14 cellular contexts compared by ENCODE assay signal in the genomic region with DNA sequence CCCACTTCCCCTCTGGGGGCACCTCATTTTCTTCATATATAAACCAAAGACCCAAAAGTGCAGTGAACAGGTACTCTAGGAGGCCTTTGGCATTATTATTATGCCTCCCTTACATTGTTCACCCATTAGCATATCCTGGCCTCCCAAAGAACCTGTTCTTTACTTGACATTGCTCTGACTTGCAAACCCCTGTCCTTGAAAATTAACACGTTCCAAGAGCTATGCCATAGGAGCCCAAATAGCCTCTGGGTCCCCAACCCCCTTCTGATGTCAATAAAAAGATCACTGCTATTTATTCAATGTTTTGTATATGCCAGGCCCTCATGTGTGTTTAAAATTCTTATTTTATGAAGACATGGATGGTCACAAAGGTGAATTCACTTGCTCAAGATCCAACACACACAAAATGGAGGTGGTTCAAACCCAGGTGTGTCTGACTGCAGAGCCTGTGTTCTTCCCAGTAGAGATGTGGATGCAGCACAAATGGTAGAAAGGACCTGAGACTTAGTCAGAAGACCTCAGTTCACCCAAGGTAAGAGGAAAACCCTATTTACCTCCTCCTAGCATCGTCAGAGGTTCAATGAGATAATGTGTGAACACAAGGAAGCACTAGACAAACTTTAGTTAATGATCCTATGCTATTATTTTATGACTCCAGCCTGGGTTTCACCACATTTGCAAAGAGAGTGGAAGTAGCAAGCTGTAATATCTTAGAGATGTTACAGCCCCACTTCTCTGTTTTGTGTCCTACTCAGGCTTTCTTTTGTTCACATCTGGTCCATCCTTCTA. TPM values are rescaled to one million over a fixed set of nuclear protein-coding genes. Genes with fewer than 3 reads are reported as not detected.
A peak's percentile ranks its signal among the peaks of the same experiment; 100 is the strongest.
DNase-seq lines count a peak whose midpoint lies in the region; ATAC-seq and TF ChIP-seq lines count a peak whose summit lies in the region.
"Had no signal": no experiment of that assay in that cellular context is flagged by ENCODE, and none has a peak within 500 bp of the region (broad histone marks: within the 10 kb centered on the region; RNA-seq: fewer than 3 reads in every experiment).

No MANE protein-coding gene starts in this region.

- no peak for ATAC-seq in activated CD8-positive, alpha-beta memory T cell treated with anti-CD3 and anti-CD28 coated beads, Interleukin-2, amount 10 ng/mL, durations not matched to agents 7 days and 5 days
- no peak for ATAC-seq in stimulated activated naive B cell treated with anti-CD40 and anti-IgM and Interleukin-4, amounts not matched to agents 10 μg/mL and 1 μg/mL and 100 μg/mL, for 72 hours (replicated peaks)
- ATAC-seq in HG03469 (IDR thresholded peaks at IDR 0.05; ENCODE audit: unreplicated experiment) = no peak

- POLR2A ChIA-PET in OCI-LY7 (lab: Charles Lee) = interaction anchor here (0.6 to 5.2 kb wide), 14 partner anchors 9 to 1128 kb away, joined by 3 to 52 read pairs (median 22); a partner anchor contains a TSS

- peak overlapping the region; percentile 52; the same call in 1 of the 2 replicates for H2AFZ ChIP-seq in OCI-LY7 (ENCODE audit: low read length)

- no TSS peak for BruUV-seq in OCI-LY7 (replicated peaks; lab: Mats Ljungman, UMichigan)

- WGBS in esophagus squamous epithelium, 2 donors = 83 to 95% methylated on average over 2 of the region's 2 CpGs

- peaks cover 72% of the 10 kb centered on the region for H3K36me3 ChIP-seq in OCI-LY7 (ENCODE audit: insufficient read depth, low read length)
- H3K36me3 ChIP-seq in esophagus squamous epithelium = peaks cover 0 to 67% (median 0%) of the 10 kb centered on the region in 3 donors

- peaks cover 81% of the 10 kb centered on the region for H3K79me2 ChIP-seq in OCI-LY7 (ENCODE audit: insufficient read depth, low read depth, low read length)

- peak overlapping the region; percentile 64 for H3K27ac Mint-ChIP-seq in activated CD8-positive, alpha-beta memory T cell treated with anti-CD3 and anti-CD28 coated beads, Interleukin-2, amount 10 ng/mL, durations not matched to agents 7 days and 5 days
- peak overlapping the region; percentile 93 for H3K27ac Mint-ChIP-seq in stimulated activated naive B cell treated with anti-CD40 and anti-IgM and Interleukin-4, amounts not matched to agents 10 μg/mL and 1 μg/mL and 100 μg/mL, for 72 hours

- no peak for DNase-seq in activated CD8-positive, alpha-beta memory T cell treated with anti-CD3 and anti-CD28 coated beads, Interleukin-2, amount 10 ng/mL, durations not matched to agents 7 days and 5 days
- DNase-seq in activated CD8-positive, alpha-beta memory T cell treated with anti-CD3 and anti-CD28 coated beads, Interleukin-2, amount 50 U/mL, for 48 hours = no peak
- DNase-seq in OCI-LY7 (ENCODE audit: low spot score) = no peak
- no peak for DNase-seq in esophagus squamous epithelium (lab: John Stamatoyannopoulos, UW)
- no peak for DNase-seq in stimulated activated naive B cell treated with anti-CD40 and anti-IgM and Interleukin-4, amounts not matched to agents 10 μg/mL and 1 μg/mL and 100 μg/mL, for 72 hours
- no peak for DNase-seq in germinal center (ENCODE audit: low spot score)
- no peak for DNase-seq in GM19240 (ENCODE audit: insufficient read length, low spot score)
- DNase-seq: head of caudate nucleus; NCI-H187; OCI-M1; stimulated activated naive CD4-positive, alpha-beta T cell had no signal

- H3K4me1 Mint-ChIP-seq in activated CD8-positive, alpha-beta memory T cell treated with anti-CD3 and anti-CD28 coated beads, Interleukin-2, amount 10 ng/mL, durations not matched to agents 7 days and 5 days = peaks cover 62% of the 10 kb centered on the region
- H3K4me1 Mint-ChIP-seq in stimulated activated naive B cell treated with anti-CD40 and anti-IgM and Interleukin-4, amounts not matched to agents 10 μg/mL and 1 μg/mL and 100 μg/mL, for 72 hours = peaks cover 49 to 82% of the 10 kb centered on the region in 2 donors

- H3K27me3 ChIP-seq in esophagus squamous epithelium = no peaks in the 10 kb centered on the region

- H3K9me3 Mint-ChIP-seq in activated CD8-positive, alpha-beta memory T cell treated with anti-CD3 and anti-CD28 coated beads, Interleukin-2, amount 10 ng/mL, durations not matched to agents 7 days and 5 days (ENCODE audit: low read depth) = no peaks in the 10 kb centered on the region
- no peaks in the 10 kb centered on the region for H3K9me3 Mint-ChIP-seq in stimulated activated naive B cell treated with anti-CD40 and anti-IgM and Interleukin-4, amounts not matched to agents 10 μg/mL and 1 μg/mL and 100 μg/mL, for 72 hours
- H3K9me3 Mint-ChIP-seq: activated T-helper 2 cell treated with anti-CD3 and anti-CD28 coated beads, Interferon-gamma antibody, Interleukin-2, Interleukin-4, amounts not matched to agents 10 μg/mL and 5 μg/mL and 100 μg/mL, durations not matched to agents 14 hours and 24 hours and 36 hours had no signal

- H3K27me3 Mint-ChIP-seq in activated CD8-positive, alpha-beta memory T cell treated with anti-CD3 and anti-CD28 coated beads, Interleukin-2, amount 10 ng/mL, durations not matched to agents 7 days and 5 days = no peaks in the 10 kb centered on the region
- no peaks in the 10 kb centered on the region for H3K27me3 Mint-ChIP-seq in stimulated activated naive B cell treated with anti-CD40 and anti-IgM and Interleukin-4, amounts not matched to agents 10 μg/mL and 1 μg/mL and 100 μg/mL, for 72 hours

- H3K27ac ChIP-seq in OCI-LY7 (ENCODE audit: low read depth, low read length, poor library complexity, severe bottlenecking) (peak overlapping the region; percentile 100), esophagus squamous epithelium (peak overlapping the region in 3 of 4 donors; percentile 31 to 39 (median 37))

- H3K9me2 ChIP-seq in OCI-LY7 (ENCODE audit: insufficient read depth, low read length) = no peaks in the 10 kb centered on the region

- peaks cover 98% of the 10 kb centered on the region for H3K4me1 ChIP-seq in OCI-LY7 (ENCODE audit: insufficient read depth, low read length, poor library complexity, severe bottlenecking)
- H3K4me1 ChIP-seq in esophagus squamous epithelium = peaks cover 3 to 60% (median 24%) of the 10 kb centered on the region in 3 donors

- H3K4me3 Mint-ChIP-seq in activated CD8-positive, alpha-beta memory T cell treated with anti-CD3 and anti-CD28 coated beads, Interleukin-2, amount 10 ng/mL, durations not matched to agents 7 days and 5 days = no peak overlapping the region
- peak overlapping the region; percentile 48 to 70 for H3K4me3 Mint-ChIP-seq in stimulated activated naive B cell treated with anti-CD40 and anti-IgM and Interleukin-4, amounts not matched to agents 10 μg/mL and 1 μg/mL and 100 μg/mL, for 72 hours

- H3K9me3 ChIP-seq in OCI-LY7 (ENCODE audit: low read length) = no peaks in the 10 kb centered on the region
- no peaks in the 10 kb centered on the region for H3K9me3 ChIP-seq in esophagus squamous epithelium

- intact Hi-C loops in OCI-LY7 (cut with micrococcal nuclease; ENCODE audit: unreplicated experiment) (no loop called here), esophagus squamous epithelium (cut with DNase I) (no loop called here)

- H3K4me3 ChIP-seq in OCI-LY7 (ENCODE audit: low read depth, low read length, poor library complexity, severe bottlenecking) (peak overlapping the region; percentile 49), esophagus squamous epithelium (no peak overlapping the region)

- CTCF ChIA-PET in activated CD8-positive, alpha-beta memory T cell treated with anti-CD3 and anti-CD28 coated beads, Interleukin-2, amount 10 ng/mL, durations not matched to agents 7 days and 5 days (lab: Charles Lee) = interaction anchor here (1.5 to 5.5 kb wide), 3 partner anchors 12 to 37 kb away, joined by 7 to 39 read pairs (median 31); a partner anchor contains a TSS
- CTCF ChIA-PET in OCI-LY7 (lab: Charles Lee; ENCODE audit: unreplicated experiment) = interaction anchor here (0.6 to 2.7 kb wide), 8 partner anchors 11 to 1656 kb away, joined by 3 to 12 read pairs (median 4); a partner anchor contains a TSS

- peak overlapping the region; percentile 77 for H3K4me2 ChIP-seq in OCI-LY7 (ENCODE audit: low read length)

- TF ChIP-seq CTCF in OCI-LY7 (conservative IDR thresholded peaks at IDR 0.05; ENCODE audit: low read length) = no peak
- no peak for TF ChIP-seq CTCF in esophagus squamous epithelium (IDR thresholded peaks at IDR 0.05)

- H4K20me1 ChIP-seq in OCI-LY7 (ENCODE audit: insufficient read depth, low read length) = no peaks in the 10 kb centered on the region

- TF ChIP-seq POLR2A in esophagus squamous epithelium (IDR thresholded peaks at IDR 0.05) = no peak

- H3K36me3 Mint-ChIP-seq in activated CD8-positive, alpha-beta memory T cell treated with anti-CD3 and anti-CD28 coated beads, Interleukin-2, amount 10 ng/mL, durations not matched to agents 7 days and 5 days = peaks cover 52% of the 10 kb centered on the region
- peaks cover 52 to 75% of the 10 kb centered on the region in 2 donors for H3K36me3 Mint-ChIP-seq in stimulated activated naive B cell treated with anti-CD40 and anti-IgM and Interleukin-4, amounts not matched to agents 10 μg/mL and 1 μg/mL and 100 μg/mL, for 72 hours

RNA-seq across cellular contexts. Expression of a gene that starts 36.6 kb away (rescaled TPM):
- total RNA-seq in activated CD8-positive, alpha-beta memory T cell treated with anti-CD3 and anti-CD28 coated beads, Interleukin-2, amount 10 ng/mL, durations not matched to agents 7 days and 5 days = 100 to 1,000 TPM in 1 of 2 experiments, 10 to 100 TPM in 1; 69.8 to 121 TPM
- 83.2 and 88.8 TPM in 2 replicates for total RNA-seq in OCI-LY7 (2014; rRNA removed; shearing (Covaris generic))
- total RNA-seq in OCI-LY7 (2022) = 64.2 and 71.5 TPM in 2 replicates
- total RNA-seq in esophagus squamous epithelium = 100 to 1,000 TPM in 1 of 4 donors, 10 to 100 TPM in 3; 65.4 to 105 (median 90.1) TPM

RNA-seq across cellular contexts. Expression of a gene that starts 48.3 kb away (rescaled TPM):
- not detected for total RNA-seq in activated CD8-positive, alpha-beta memory T cell treated with anti-CD3 and anti-CD28 coated beads, Interleukin-2, amount 10 ng/mL, durations not matched to agents 7 days and 5 days
- total RNA-seq in OCI-LY7 (2014; rRNA removed; shearing (Covaris generic)) = not detected in 2 replicates
- total RNA-seq in OCI-LY7 (2022) (not detected in 2 replicates), esophagus squamous epithelium (1 to 10 TPM in 2 of 4 donors, under 1 TPM in 1, not detected in 1; 0.83 to 3.1 (median 2.6) TPM)
- total RNA-seq: activated T-helper 2 cell treated with anti-CD3 and anti-CD28 coated beads, Interferon-gamma antibody, Interleukin-2, Interleukin-4, amounts not matched to agents 10 μg/mL and 5 μg/mL and 100 μg/mL, durations not matched to agents 14 hours and 24 hours and 36 hours; dermis microvascular lymphatic vessel endothelial cell had no signal

RNA-seq across cellular contexts. Expression of a gene that starts 53.0 kb away (rescaled TPM):
- 100 to 1,000 TPM; 148 to 159 TPM for total RNA-seq in activated CD8-positive, alpha-beta memory T cell treated with anti-CD3 and anti-CD28 coated beads, Interleukin-2, amount 10 ng/mL, durations not matched to agents 7 days and 5 days
- 121 and 134 TPM in 2 replicates for total RNA-seq in OCI-LY7 (2014; rRNA removed; shearing (Covaris generic))
- total RNA-seq in OCI-LY7 (2022) (173 and 183 TPM in 2 replicates), esophagus squamous epithelium (10 to 100 TPM; 11.4 to 47.1 (median 18.2) TPM)
